In genomic region chr2:86649119-86649947, GRCh38 we compare ENCODE assay signal across 1 cellular context.
TF ChIP-seq lines count a peak whose summit lies in the region.

No MANE protein-coding gene starts in this region.

TF ChIP-seq in HepG2, 621 proteins besides CTCF, POLR2A, EP300 and RAD21 (continued from another document and continues in another):
- TF ChIP-seq, protein P1, sequence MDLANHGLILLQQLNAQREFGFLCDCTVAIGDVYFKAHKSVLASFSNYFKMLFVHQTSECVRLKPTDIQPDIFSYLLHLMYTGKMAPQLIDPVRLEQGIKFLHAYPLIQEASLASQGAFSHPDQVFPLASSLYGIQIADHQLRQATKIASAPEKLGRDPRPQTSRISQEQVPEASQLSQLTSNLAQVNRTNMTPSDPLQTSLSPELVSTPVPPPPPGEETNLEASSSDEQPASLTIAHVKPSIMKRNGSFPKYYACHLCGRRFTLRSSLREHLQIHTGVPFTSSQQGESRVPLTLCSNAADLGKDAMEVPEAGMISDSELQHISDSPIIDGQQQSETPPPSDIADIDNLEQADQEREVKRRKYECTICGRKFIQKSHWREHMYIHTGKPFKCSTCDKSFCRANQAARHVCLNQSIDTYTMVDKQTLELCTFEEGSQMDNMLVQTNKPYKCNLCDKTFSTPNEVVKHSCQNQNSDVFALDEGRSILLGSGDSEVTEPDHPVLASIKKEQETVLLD (CRISPR knock-in tag; IDR thresholded peaks at IDR 0.05; ENCODE audit: low read depth) = no peak
- TF ChIP-seq ZBTB7A (CRISPR knock-in tag; IDR thresholded peaks at IDR 0.05) (no peak), KLF11 (CRISPR knock-in tag; IDR thresholded peaks at IDR 0.05) (no peak), ZMAT3 (CRISPR knock-in tag; conservative IDR thresholded peaks at IDR 0.05) (no peak), DNMT3B (CRISPR knock-in tag; conservative IDR thresholded peaks at IDR 0.05) (no peak), ZNF547 (CRISPR knock-in tag; IDR thresholded peaks at IDR 0.05) (no peak), KLF15 (CRISPR knock-in tag; IDR thresholded peaks at IDR 0.05; ENCODE audit: borderline replicate concordance) (no peak), PRPF4 (IDR thresholded peaks at IDR 0.05; ENCODE audit: low read depth, low read length, poor library complexity, severe bottlenecking) (no peak), ZNF746 (CRISPR knock-in tag; IDR thresholded peaks at IDR 0.05) (no peak), CBX1 (IDR thresholded peaks at IDR 0.05; ENCODE audit: low read depth) (no peak), GLI4 (CRISPR knock-in tag; IDR thresholded peaks at IDR 0.05; ENCODE audit: borderline replicate concordance) (no peak), TCF7 (IDR thresholded peaks at IDR 0.05; ENCODE audit: low read depth) (peak; percentile 55), ISL2 (CRISPR knock-in tag; IDR thresholded peaks at IDR 0.05) (peak; percentile 78), PCBP1 (IDR thresholded peaks at IDR 0.05; ENCODE audit: borderline replicate concordance, low read depth, low read length) (no peak), KLF16 (CRISPR knock-in tag; IDR thresholded peaks at IDR 0.05) (no peak), HES4 (CRISPR knock-in tag; IDR thresholded peaks at IDR 0.05; ENCODE audit: borderline replicate concordance) (no peak), MTERF4 (CRISPR knock-in tag; IDR thresholded peaks at IDR 0.05) (no peak), NFATC3 (CRISPR knock-in tag; IDR thresholded peaks at IDR 0.05) (no peak), AFF4 (CRISPR knock-in tag; IDR thresholded peaks at IDR 0.05) (no peak), ETV5 (CRISPR knock-in tag; IDR thresholded peaks at IDR 0.05; ENCODE audit: borderline replicate concordance) (no peak), ESRRA (CRISPR knock-in tag; IDR thresholded peaks at IDR 0.05; ENCODE audit: low read depth) (0 out of 2 replicates have a peak, but pooled peaks have one; percentile 29), SOX6 (IDR thresholded peaks at IDR 0.05) (no peak), SOX6 (CRISPR knock-in tag; IDR thresholded peaks at IDR 0.05) (no peak; the same call in none of the 2 replicates)
- TF ChIP-seq, protein P2, sequence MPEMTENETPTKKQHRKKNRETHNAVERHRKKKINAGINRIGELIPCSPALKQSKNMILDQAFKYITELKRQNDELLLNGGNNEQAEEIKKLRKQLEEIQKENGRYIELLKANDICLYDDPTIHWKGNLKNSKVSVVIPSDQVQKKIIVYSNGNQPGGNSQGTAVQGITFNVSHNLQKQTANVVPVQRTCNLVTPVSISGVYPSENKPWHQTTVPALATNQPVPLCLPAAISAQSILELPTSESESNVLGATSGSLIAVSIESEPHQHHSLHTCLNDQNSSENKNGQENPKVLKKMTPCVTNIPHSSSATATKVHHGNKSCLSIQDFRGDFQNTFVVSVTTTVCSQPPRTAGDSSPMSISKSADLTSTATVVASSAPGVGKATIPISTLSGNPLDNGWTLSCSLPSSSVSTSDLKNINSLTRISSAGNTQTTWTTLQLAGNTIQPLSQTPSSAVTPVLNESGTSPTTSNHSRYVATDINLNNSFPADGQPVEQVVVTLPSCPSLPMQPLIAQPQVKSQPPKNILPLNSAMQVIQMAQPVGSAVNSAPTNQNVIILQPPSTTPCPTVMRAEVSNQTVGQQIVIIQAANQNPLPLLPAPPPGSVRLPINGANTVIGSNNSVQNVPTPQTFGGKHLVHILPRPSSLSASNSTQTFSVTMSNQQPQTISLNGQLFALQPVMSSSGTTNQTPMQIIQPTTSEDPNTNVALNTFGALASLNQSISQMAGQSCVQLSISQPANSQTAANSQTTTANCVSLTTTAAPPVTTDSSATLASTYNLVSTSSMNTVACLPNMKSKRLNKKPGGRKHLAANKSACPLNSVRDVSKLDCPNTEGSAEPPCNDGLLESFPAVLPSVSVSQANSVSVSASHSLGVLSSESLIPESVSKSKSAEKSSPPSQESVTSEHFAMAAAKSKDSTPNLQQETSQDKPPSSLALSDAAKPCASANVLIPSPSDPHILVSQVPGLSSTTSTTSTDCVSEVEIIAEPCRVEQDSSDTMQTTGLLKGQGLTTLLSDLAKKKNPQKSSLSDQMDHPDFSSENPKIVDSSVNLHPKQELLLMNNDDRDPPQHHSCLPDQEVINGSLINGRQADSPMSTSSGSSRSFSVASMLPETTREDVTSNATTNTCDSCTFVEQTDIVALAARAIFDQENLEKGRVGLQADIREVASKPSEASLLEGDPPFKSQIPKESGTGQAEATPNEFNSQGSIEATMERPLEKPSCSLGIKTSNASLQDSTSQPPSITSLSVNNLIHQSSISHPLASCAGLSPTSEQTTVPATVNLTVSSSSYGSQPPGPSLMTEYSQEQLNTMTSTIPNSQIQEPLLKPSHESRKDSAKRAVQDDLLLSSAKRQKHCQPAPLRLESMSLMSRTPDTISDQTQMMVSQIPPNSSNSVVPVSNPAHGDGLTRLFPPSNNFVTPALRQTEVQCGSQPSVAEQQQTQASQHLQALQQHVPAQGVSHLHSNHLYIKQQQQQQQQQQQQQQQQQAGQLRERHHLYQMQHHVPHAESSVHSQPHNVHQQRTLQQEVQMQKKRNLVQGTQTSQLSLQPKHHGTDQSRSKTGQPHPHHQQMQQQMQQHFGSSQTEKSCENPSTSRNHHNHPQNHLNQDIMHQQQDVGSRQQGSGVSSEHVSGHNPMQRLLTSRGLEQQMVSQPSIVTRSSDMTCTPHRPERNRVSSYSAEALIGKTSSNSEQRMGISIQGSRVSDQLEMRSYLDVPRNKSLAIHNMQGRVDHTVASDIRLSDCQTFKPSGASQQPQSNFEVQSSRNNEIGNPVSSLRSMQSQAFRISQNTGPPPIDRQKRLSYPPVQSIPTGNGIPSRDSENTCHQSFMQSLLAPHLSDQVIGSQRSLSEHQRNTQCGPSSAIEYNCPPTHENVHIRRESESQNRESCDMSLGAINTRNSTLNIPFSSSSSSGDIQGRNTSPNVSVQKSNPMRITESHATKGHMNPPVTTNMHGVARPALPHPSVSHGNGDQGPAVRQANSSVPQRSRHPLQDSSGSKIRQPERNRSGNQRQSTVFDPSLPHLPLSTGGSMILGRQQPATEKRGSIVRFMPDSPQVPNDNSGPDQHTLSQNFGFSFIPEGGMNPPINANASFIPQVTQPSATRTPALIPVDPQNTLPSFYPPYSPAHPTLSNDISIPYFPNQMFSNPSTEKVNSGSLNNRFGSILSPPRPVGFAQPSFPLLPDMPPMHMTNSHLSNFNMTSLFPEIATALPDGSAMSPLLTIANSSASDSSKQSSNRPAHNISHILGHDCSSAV (CRISPR knock-in tag; IDR thresholded peaks at IDR 0.05; ENCODE audit: borderline replicate concordance) = no peak
- TF ChIP-seq, protein P3, sequence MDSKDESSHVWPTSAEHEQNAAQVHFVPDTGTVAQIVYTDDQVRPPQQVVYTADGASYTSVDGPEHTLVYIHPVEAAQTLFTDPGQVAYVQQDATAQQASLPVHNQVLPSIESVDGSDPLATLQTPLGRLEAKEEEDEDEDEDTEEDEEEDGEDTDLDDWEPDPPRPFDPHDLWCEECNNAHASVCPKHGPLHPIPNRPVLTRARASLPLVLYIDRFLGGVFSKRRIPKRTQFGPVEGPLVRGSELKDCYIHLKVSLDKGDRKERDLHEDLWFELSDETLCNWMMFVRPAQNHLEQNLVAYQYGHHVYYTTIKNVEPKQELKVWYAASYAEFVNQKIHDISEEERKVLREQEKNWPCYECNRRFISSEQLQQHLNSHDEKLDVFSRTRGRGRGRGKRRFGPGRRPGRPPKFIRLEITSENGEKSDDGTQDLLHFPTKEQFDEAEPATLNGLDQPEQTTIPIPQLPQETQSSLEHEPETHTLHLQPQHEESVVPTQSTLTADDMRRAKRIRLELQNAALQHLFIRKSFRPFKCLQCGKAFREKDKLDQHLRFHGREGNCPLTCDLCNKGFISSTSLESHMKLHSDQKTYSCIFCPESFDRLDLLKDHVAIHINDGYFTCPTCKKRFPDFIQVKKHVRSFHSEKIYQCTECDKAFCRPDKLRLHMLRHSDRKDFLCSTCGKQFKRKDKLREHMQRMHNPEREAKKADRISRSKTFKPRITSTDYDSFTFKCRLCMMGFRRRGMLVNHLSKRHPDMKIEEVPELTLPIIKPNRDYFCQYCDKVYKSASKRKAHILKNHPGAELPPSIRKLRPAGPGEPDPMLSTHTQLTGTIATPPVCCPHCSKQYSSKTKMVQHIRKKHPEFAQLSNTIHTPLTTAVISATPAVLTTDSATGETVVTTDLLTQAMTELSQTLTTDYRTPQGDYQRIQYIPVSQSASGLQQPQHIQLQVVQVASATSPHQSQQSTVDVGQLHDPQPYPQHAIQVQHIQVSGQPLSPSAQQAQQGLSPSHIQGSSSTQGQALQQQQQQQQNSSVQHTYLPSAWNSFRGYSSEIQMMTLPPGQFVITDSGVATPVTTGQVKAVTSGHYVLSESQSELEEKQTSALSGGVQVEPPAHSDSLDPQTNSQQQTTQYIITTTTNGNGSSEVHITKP (CRISPR knock-in tag; IDR thresholded peaks at IDR 0.05; ENCODE audit: low read depth) = peak; percentile 79; the same call in 1 of the 2 replicates
- TF ChIP-seq, protein P4, sequence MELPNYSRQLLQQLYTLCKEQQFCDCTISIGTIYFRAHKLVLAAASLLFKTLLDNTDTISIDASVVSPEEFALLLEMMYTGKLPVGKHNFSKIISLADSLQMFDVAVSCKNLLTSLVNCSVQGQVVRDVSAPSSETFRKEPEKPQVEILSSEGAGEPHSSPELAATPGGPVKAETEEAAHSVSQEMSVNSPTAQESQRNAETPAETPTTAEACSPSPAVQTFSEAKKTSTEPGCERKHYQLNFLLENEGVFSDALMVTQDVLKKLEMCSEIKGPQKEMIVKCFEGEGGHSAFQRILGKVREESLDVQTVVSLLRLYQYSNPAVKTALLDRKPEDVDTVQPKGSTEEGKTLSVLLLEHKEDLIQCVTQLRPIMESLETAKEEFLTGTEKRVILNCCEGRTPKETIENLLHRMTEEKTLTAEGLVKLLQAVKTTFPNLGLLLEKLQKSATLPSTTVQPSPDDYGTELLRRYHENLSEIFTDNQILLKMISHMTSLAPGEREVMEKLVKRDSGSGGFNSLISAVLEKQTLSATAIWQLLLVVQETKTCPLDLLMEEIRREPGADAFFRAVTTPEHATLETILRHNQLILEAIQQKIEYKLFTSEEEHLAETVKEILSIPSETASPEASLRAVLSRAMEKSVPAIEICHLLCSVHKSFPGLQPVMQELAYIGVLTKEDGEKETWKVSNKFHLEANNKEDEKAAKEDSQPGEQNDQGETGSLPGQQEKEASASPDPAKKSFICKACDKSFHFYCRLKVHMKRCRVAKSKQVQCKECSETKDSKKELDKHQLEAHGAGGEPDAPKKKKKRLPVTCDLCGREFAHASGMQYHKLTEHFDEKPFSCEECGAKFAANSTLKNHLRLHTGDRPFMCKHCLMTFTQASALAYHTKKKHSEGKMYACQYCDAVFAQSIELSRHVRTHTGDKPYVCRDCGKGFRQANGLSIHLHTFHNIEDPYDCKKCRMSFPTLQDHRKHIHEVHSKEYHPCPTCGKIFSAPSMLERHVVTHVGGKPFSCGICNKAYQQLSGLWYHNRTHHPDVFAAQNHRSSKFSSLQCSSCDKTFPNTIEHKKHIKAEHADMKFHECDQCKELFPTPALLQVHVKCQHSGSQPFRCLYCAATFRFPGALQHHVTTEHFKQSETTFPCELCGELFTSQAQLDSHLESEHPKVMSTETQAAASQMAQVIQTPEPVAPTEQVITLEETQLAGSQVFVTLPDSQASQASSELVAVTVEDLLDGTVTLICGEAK (IDR thresholded peaks at IDR 0.05) = no peak
- TF ChIP-seq, protein P4 (CRISPR knock-in tag; IDR thresholded peaks at IDR 0.05) = no peak
